ENCODE assay signal across 1 cellular context in genomic region chr6:31640612-31641011, GRCh38.
TF ChIP-seq lines count a peak whose summit lies in the region.

No MANE protein-coding gene starts in this region.

TF ChIP-seq in K562, 482 proteins besides CTCF, POLR2A, EP300 and RAD21:
- TF ChIP-seq HDGF (IDR thresholded peaks at IDR 0.05) = no peak
- no peak for TF ChIP-seq CHD1 (IDR thresholded peaks at IDR 0.05; ENCODE audit: low read length)
- TF ChIP-seq MAFF (IDR thresholded peaks at IDR 0.05; ENCODE audit: low read length) = no peak
- TF ChIP-seq ZNF830 (CRISPR knock-in tag; IDR thresholded peaks at IDR 0.05) = no peak
- TF ChIP-seq ZNF274 (IDR thresholded peaks at IDR 0.05; ENCODE audit: borderline replicate concordance, low read depth, low read length) = no peak
- no peak for TF ChIP-seq ATF4 (CRISPR knock-in tag; IDR thresholded peaks at IDR 0.05)
- no peak for TF ChIP-seq HMGXB4 (CRISPR knock-in tag; IDR thresholded peaks at IDR 0.05)
- no peak for TF ChIP-seq BRD4 (IDR thresholded peaks at IDR 0.05)
- no peak for TF ChIP-seq STAG1 (CRISPR knock-in tag; IDR thresholded peaks at IDR 0.05; ENCODE audit: borderline replicate concordance)
